Comparison of ENCODE assay signal across 8 cellular contexts in genomic region chr17:27540300-27541105, GRCh38.
DNase-seq lines count a peak whose midpoint lies in the region; ATAC-seq and TF ChIP-seq lines count a peak whose summit lies in the region.

No MANE protein-coding gene starts in this region.

- peak in 1 of 56 donors; percentile 8 for TF ChIP-seq CTCF in dorsolateral prefrontal cortex (IDR thresholded peaks at IDR 0.05 in 54 of 56, conservative IDR thresholded peaks at IDR 0.05 in 2 of 56; ENCODE audit: low read depth in 1 of 56, partially characterized antibody in 56 of 56)
- no peak for TF ChIP-seq CTCF in mucosa of descending colon (IDR thresholded peaks at IDR 0.05)

- H3K36me3 Mint-ChIP-seq in activated CD4-positive, alpha-beta memory T cell treated with anti-CD3 and anti-CD28 coated beads, Interleukin-2, amount 10 ng/mL, durations not matched to agents 7 days and 5 days (ENCODE audit: low read depth), result no peaks in the 10 kb centered on the region

- intact Hi-C loops in dorsolateral prefrontal cortex (cut with DNase I) (loop anchor here in 1 of 2 donors (5.0 kb wide), 1 partner anchor 57 kb away; no protein-coding TSS in a partner anchor), mucosa of descending colon (cut with DNase I, micrococcal nuclease) (no loop called here)

- peaks cover 66% of the 10 kb centered on the region for H3K4me1 Mint-ChIP-seq in activated CD4-positive, alpha-beta memory T cell treated with anti-CD3 and anti-CD28 coated beads, Interleukin-2, amount 10 ng/mL, durations not matched to agents 7 days and 5 days

- peaks cover 37% of the 10 kb centered on the region for H3K4me1 ChIP-seq in mucosa of descending colon (ENCODE audit: low read depth)

- CTCF ChIA-PET in activated CD4-positive, alpha-beta memory T cell treated with anti-CD3 and anti-CD28 coated beads, Interleukin-2, amount 10 ng/mL, durations not matched to agents 7 days and 5 days (lab: Charles Lee), result interaction anchor here (1.3 kb wide), 1 partner anchor 83 kb away, joined by 3 read pairs; no protein-coding TSS in a partner anchor

- ATAC-seq in mucosa of descending colon (peak; percentile 70), GM19023 (IDR thresholded peaks at IDR 0.05; ENCODE audit: unreplicated experiment) (no peak), HG02852 (IDR thresholded peaks at IDR 0.05; ENCODE audit: unreplicated experiment) (no peak)

- H3K9me3 ChIP-seq in mucosa of descending colon, result no peaks in the 10 kb centered on the region

- DNase-seq in A172 (ENCODE audit: low spot score) (peak; percentile 62), MV-4-11 (lab: John Stamatoyannopoulos, UW) (peak; percentile 81), dorsolateral prefrontal cortex (peak in 7 of 10 donors; percentile 57 to 69 (median 63)), mucosa of descending colon (peak; percentile 67 to 83 (median 74)), NCI-H526 treated with DMSO at 0.1 percent for 48 hours (lab: John Stamatoyannopoulos, UW) (no peak)
- DNase-seq in activated CD4-positive, alpha-beta memory T cell treated with anti-CD3 and anti-CD28 coated beads, Interleukin-2, amount 10 ng/mL, durations not matched to agents 7 days and 5 days, result no peak

- H3K27me3 ChIP-seq in dorsolateral prefrontal cortex, result no peaks in the 10 kb centered on the region

- H3K27ac ChIP-seq in dorsolateral prefrontal cortex, result peak overlapping the region in 57 of 59 donors; percentile 2 to 85 (median 71)

- H3K4me3 ChIP-seq in dorsolateral prefrontal cortex (no peak overlapping the region), mucosa of descending colon (no peak overlapping the region)

- no peaks in the 10 kb centered on the region for H3K36me3 ChIP-seq in mucosa of descending colon (ENCODE audit: low read depth)

- POLR2A ChIA-PET in activated CD4-positive, alpha-beta memory T cell treated with anti-CD3 and anti-CD28 coated beads, Interleukin-2, amount 10 ng/mL, durations not matched to agents 7 days and 5 days (lab: Charles Lee), result interaction anchor here (1.0 kb wide), 1 partner anchor 24 kb away, joined by 4 read pairs; no protein-coding TSS in a partner anchor

- no peak overlapping the region for H3K27ac Mint-ChIP-seq in activated CD4-positive, alpha-beta memory T cell treated with anti-CD3 and anti-CD28 coated beads, Interleukin-2, amount 10 ng/mL, durations not matched to agents 7 days and 5 days

- H3K9me3 Mint-ChIP-seq in activated CD4-positive, alpha-beta memory T cell treated with anti-CD3 and anti-CD28 coated beads, Interleukin-2, amount 10 ng/mL, durations not matched to agents 7 days and 5 days, result no peaks in the 10 kb centered on the region

- H3K4me3 Mint-ChIP-seq in activated CD4-positive, alpha-beta memory T cell treated with anti-CD3 and anti-CD28 coated beads, Interleukin-2, amount 10 ng/mL, durations not matched to agents 7 days and 5 days, result no peak overlapping the region

- no peaks in the 10 kb centered on the region for H3K27me3 Mint-ChIP-seq in activated CD4-positive, alpha-beta memory T cell treated with anti-CD3 and anti-CD28 coated beads, Interleukin-2, amount 10 ng/mL, durations not matched to agents 7 days and 5 days

Comparison
In these comparisons a context has a peak if more than half of its experiments do, and no peak if none do; other contexts are left out.
1. DNase-seq: peak in A172 (single experiment), MV-4-11 (single experiment), dorsolateral prefrontal cortex (7 of 10) and mucosa of descending colon (3 of 3); none in NCI-H526 treated with DMSO at 0.1 percent for 48 hours (single experiment) and activated CD4-positive, alpha-beta memory T cell treated with anti-CD3 and anti-CD28 coated beads, Interleukin-2, amount 10 ng/mL, durations not matched to agents 7 days and 5 days (single experiment).